Comparison of ENCODE assay signal across 1 cellular context in the genomic region with DNA sequence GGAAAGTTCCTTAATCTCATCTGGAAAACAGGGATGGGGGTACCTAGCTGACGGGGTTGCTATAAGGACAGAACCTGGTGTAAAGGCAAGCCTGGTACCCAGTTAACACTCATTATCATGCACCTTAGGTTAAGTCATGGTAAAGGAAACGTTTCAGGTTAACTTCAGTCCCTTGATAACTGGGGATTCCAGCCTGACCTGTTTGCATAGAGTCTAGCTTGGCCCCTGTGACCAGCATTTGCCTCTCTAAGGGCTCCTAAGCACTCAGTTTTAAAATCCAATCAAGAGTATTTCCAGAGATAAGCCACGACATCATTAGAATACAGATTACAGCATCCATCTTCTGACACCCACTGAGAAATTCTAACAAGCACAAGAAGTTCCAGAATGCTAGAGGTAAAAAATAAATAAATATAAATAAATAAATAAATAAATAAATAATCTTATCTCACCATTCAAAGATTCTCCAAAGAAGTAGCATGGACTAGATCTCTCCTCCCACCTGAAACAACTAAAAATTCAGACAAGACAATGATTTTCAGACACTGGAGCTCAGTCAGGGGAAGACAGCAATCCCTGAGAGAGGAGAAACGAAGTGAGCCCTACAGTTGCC.
TF ChIP-seq lines count a peak whose summit lies in the region.

No MANE protein-coding gene starts in this region.

TF ChIP-seq in HEK293, 187 proteins besides CTCF, POLR2A, EP300 and RAD21 (continued from another document and continues in another):
- TF ChIP-seq ZBTB1 (tag by site-specific recombination; IDR thresholded peaks at IDR 0.05) (0 out of 2 replicates have a peak, but pooled peaks have one; percentile 69), ZNF654 (tag by site-specific recombination; IDR thresholded peaks at IDR 0.05; ENCODE audit: low read depth) (peak; percentile 41), ZNF19 (tag by site-specific recombination; IDR thresholded peaks at IDR 0.05; ENCODE audit: low read depth) (0 out of 2 replicates have a peak, but pooled peaks have one; percentile 56), GLI2 (tag by site-specific recombination; IDR thresholded peaks at IDR 0.05; ENCODE audit: borderline replicate concordance, low read depth) (peak; percentile 84; the same call in 1 of the 2 replicates), ZNF621 (tag by site-specific recombination; IDR thresholded peaks at IDR 0.05) (no peak), ZNF555 (tag by site-specific recombination; conservative IDR thresholded peaks at IDR 0.05) (peak; percentile 92), ZNF433 (tag by site-specific recombination; IDR thresholded peaks at IDR 0.05; ENCODE audit: low read depth) (peak; percentile 82), ZNF138 (tag by site-specific recombination; IDR thresholded peaks at IDR 0.05; ENCODE audit: borderline replicate concordance) (no peak), ZFHX2 (tag by site-specific recombination; conservative IDR thresholded peaks at IDR 0.05) (no peak), ZNF202 (tag by site-specific recombination; IDR thresholded peaks at IDR 0.05; ENCODE audit: borderline replicate concordance) (peak; percentile 86; the same call in 1 of the 2 replicates), ZNF248 (tag by site-specific recombination; IDR thresholded peaks at IDR 0.05) (no peak), ZNF629 (tag by site-specific recombination; IDR thresholded peaks at IDR 0.05) (peak; percentile 69), ZNF404 (tag by site-specific recombination; IDR thresholded peaks at IDR 0.05) (peak; percentile 86; the same call in 1 of the 2 replicates), ZNF560 (tag by site-specific recombination; IDR thresholded peaks at IDR 0.05; ENCODE audit: borderline replicate concordance) (peak; percentile 77), ZBTB21 (tag by site-specific recombination; IDR thresholded peaks at IDR 0.05) (peak; percentile 64; the same call in 1 of the 2 replicates), SALL2 (tag by site-specific recombination; IDR thresholded peaks at IDR 0.05; ENCODE audit: borderline replicate concordance) (no peak), SP3 (tag by site-specific recombination; IDR thresholded peaks at IDR 0.05) (0 out of 2 replicates have a peak, but pooled peaks have one; percentile 37), MYNN (tag by site-specific recombination; IDR thresholded peaks at IDR 0.05; ENCODE audit: borderline replicate concordance) (peak; percentile 27; the same call in 1 of the 2 replicates), ZNF121 (tag by site-specific recombination; IDR thresholded peaks at IDR 0.05) (0 out of 2 replicates have a peak, but pooled peaks have one; percentile 17), ZIC2 (tag by site-specific recombination; IDR thresholded peaks at IDR 0.05) (no peak), ZNF394 (tag by site-specific recombination; IDR thresholded peaks at IDR 0.05; ENCODE audit: borderline replicate concordance) (peak; percentile 97), ZFP37 (tag by site-specific recombination; IDR thresholded peaks at IDR 0.05) (0 out of 2 replicates have a peak, but pooled peaks have one; percentile 36), ZNF266 (tag by site-specific recombination; IDR thresholded peaks at IDR 0.05; ENCODE audit: low read depth) (peak; percentile 83; the same call in 1 of the 2 replicates), ZNF501 (tag by site-specific recombination; IDR thresholded peaks at IDR 0.05) (0 out of 2 replicates have a peak, but pooled peaks have one; percentile 55), MEIS1 (CRISPR knock-in tag; IDR thresholded peaks at IDR 0.05; ENCODE audit: borderline replicate concordance) (no peak), ZFP3 (tag by site-specific recombination; IDR thresholded peaks at IDR 0.05; ENCODE audit: low read depth) (0 out of 2 replicates have a peak, but pooled peaks have one; percentile 33), GFI1B (tag by site-specific recombination; IDR thresholded peaks at IDR 0.05) (0 out of 2 replicates have a peak, but pooled peaks have one; percentile 64), ZBTB8A (tag by site-specific recombination; IDR thresholded peaks at IDR 0.05) (peak; percentile 77)
- TF ChIP-seq, protein P1, sequence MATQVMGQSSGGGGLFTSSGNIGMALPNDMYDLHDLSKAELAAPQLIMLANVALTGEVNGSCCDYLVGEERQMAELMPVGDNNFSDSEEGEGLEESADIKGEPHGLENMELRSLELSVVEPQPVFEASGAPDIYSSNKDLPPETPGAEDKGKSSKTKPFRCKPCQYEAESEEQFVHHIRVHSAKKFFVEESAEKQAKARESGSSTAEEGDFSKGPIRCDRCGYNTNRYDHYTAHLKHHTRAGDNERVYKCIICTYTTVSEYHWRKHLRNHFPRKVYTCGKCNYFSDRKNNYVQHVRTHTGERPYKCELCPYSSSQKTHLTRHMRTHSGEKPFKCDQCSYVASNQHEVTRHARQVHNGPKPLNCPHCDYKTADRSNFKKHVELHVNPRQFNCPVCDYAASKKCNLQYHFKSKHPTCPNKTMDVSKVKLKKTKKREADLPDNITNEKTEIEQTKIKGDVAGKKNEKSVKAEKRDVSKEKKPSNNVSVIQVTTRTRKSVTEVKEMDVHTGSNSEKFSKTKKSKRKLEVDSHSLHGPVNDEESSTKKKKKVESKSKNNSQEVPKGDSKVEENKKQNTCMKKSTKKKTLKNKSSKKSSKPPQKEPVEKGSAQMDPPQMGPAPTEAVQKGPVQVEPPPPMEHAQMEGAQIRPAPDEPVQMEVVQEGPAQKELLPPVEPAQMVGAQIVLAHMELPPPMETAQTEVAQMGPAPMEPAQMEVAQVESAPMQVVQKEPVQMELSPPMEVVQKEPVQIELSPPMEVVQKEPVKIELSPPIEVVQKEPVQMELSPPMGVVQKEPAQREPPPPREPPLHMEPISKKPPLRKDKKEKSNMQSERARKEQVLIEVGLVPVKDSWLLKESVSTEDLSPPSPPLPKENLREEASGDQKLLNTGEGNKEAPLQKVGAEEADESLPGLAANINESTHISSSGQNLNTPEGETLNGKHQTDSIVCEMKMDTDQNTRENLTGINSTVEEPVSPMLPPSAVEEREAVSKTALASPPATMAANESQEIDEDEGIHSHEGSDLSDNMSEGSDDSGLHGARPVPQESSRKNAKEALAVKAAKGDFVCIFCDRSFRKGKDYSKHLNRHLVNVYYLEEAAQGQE (tag by site-specific recombination; IDR thresholded peaks at IDR 0.05) = peak; percentile 76
- TF ChIP-seq, protein P2, sequence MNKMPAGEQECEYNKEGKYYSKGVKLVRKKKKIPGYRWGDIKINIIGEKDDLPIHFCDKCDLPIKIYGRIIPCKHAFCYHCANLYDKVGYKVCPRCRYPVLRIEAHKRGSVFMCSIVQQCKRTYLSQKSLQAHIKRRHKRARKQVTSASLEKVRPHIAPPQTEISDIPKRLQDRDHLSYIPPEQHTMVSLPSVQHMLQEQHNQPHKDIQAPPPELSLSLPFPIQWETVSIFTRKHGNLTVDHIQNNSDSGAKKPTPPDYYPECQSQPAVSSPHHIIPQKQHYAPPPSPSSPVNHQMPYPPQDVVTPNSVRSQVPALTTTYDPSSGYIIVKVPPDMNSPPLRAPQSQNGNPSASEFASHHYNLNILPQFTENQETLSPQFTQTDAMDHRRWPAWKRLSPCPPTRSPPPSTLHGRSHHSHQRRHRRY (tag by site-specific recombination; IDR thresholded peaks at IDR 0.05) = no peak
- TF ChIP-seq, protein P3, sequence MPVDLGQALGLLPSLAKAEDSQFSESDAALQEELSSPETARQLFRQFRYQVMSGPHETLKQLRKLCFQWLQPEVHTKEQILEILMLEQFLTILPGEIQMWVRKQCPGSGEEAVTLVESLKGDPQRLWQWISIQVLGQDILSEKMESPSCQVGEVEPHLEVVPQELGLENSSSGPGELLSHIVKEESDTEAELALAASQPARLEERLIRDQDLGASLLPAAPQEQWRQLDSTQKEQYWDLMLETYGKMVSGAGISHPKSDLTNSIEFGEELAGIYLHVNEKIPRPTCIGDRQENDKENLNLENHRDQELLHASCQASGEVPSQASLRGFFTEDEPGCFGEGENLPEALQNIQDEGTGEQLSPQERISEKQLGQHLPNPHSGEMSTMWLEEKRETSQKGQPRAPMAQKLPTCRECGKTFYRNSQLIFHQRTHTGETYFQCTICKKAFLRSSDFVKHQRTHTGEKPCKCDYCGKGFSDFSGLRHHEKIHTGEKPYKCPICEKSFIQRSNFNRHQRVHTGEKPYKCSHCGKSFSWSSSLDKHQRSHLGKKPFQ (tag by site-specific recombination; IDR thresholded peaks at IDR 0.05) = 0 out of 2 replicates have a peak, but pooled peaks have one; percentile 19
- TF ChIP-seq, protein P4, sequence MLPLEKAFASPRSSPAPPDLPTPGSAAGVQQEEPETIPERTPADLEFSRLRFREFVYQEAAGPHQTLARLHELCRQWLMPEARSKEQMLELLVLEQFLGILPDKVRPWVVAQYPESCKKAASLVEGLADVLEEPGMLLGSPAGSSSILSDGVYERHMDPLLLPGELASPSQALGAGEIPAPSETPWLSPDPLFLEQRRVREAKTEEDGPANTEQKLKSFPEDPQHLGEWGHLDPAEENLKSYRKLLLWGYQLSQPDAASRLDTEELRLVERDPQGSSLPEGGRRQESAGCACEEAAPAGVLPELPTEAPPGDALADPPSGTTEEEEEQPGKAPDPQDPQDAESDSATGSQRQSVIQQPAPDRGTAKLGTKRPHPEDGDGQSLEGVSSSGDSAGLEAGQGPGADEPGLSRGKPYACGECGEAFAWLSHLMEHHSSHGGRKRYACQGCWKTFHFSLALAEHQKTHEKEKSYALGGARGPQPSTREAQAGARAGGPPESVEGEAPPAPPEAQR (tag by site-specific recombination; IDR thresholded peaks at IDR 0.05) = no peak
- TF ChIP-seq, protein P5, sequence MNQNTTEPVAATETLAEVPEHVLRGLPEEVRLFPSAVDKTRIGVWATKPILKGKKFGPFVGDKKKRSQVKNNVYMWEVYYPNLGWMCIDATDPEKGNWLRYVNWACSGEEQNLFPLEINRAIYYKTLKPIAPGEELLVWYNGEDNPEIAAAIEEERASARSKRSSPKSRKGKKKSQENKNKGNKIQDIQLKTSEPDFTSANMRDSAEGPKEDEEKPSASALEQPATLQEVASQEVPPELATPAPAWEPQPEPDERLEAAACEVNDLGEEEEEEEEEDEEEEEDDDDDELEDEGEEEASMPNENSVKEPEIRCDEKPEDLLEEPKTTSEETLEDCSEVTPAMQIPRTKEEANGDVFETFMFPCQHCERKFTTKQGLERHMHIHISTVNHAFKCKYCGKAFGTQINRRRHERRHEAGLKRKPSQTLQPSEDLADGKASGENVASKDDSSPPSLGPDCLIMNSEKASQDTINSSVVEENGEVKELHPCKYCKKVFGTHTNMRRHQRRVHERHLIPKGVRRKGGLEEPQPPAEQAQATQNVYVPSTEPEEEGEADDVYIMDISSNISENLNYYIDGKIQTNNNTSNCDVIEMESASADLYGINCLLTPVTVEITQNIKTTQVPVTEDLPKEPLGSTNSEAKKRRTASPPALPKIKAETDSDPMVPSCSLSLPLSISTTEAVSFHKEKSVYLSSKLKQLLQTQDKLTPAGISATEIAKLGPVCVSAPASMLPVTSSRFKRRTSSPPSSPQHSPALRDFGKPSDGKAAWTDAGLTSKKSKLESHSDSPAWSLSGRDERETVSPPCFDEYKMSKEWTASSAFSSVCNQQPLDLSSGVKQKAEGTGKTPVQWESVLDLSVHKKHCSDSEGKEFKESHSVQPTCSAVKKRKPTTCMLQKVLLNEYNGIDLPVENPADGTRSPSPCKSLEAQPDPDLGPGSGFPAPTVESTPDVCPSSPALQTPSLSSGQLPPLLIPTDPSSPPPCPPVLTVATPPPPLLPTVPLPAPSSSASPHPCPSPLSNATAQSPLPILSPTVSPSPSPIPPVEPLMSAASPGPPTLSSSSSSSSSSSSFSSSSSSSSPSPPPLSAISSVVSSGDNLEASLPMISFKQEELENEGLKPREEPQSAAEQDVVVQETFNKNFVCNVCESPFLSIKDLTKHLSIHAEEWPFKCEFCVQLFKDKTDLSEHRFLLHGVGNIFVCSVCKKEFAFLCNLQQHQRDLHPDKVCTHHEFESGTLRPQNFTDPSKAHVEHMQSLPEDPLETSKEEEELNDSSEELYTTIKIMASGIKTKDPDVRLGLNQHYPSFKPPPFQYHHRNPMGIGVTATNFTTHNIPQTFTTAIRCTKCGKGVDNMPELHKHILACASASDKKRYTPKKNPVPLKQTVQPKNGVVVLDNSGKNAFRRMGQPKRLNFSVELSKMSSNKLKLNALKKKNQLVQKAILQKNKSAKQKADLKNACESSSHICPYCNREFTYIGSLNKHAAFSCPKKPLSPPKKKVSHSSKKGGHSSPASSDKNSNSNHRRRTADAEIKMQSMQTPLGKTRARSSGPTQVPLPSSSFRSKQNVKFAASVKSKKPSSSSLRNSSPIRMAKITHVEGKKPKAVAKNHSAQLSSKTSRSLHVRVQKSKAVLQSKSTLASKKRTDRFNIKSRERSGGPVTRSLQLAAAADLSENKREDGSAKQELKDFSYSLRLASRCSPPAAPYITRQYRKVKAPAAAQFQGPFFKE (tag by site-specific recombination; IDR thresholded peaks at IDR 0.05; ENCODE audit: borderline replicate concordance) = no peak
- TF ChIP-seq, protein P6, sequence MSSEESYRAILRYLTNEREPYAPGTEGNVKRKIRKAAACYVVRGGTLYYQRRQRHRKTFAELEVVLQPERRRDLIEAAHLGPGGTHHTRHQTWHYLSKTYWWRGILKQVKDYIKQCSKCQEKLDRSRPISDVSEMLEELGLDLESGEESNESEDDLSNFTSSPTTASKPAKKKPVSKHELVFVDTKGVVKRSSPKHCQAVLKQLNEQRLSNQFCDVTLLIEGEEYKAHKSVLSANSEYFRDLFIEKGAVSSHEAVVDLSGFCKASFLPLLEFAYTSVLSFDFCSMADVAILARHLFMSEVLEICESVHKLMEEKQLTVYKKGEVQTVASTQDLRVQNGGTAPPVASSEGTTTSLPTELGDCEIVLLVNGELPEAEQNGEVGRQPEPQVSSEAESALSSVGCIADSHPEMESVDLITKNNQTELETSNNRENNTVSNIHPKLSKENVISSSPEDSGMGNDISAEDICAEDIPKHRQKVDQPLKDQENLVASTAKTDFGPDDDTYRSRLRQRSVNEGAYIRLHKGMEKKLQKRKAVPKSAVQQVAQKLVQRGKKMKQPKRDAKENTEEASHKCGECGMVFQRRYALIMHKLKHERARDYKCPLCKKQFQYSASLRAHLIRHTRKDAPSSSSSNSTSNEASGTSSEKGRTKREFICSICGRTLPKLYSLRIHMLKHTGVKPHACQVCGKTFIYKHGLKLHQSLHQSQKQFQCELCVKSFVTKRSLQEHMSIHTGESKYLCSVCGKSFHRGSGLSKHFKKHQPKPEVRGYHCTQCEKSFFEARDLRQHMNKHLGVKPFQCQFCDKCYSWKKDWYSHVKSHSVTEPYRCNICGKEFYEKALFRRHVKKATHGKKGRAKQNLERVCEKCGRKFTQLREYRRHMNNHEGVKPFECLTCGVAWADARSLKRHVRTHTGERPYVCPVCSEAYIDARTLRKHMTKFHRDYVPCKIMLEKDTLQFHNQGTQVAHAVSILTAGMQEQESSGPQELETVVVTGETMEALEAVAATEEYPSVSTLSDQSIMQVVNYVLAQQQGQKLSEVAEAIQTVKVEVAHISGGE (tag by site-specific recombination; conservative IDR thresholded peaks at IDR 0.05; ENCODE audit: low read depth) = peak; percentile 83
- TF ChIP-seq, protein P7, sequence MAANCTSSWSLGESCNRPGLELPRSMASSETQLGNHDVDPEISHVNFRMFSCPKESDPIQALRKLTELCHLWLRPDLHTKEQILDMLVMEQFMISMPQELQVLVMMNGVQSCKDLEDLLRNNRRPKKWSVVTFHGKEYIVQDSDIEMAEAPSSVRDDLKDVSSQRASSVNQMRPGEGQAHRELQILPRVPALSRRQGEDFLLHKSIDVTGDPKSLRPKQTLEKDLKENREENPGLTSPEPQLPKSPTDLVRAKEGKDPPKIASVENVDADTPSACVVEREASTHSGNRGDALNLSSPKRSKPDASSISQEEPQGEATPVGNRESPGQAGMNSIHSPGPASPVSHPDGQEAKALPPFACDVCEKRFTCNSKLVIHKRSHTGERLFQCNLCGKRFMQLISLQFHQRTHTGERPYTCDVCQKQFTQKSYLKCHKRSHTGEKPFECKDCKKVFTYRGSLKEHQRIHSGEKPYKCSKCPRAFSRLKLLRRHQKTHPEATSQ (tag by site-specific recombination; IDR thresholded peaks at IDR 0.05) = no peak
